ENCODE assay signal across 8 cellular contexts in the genomic region with DNA sequence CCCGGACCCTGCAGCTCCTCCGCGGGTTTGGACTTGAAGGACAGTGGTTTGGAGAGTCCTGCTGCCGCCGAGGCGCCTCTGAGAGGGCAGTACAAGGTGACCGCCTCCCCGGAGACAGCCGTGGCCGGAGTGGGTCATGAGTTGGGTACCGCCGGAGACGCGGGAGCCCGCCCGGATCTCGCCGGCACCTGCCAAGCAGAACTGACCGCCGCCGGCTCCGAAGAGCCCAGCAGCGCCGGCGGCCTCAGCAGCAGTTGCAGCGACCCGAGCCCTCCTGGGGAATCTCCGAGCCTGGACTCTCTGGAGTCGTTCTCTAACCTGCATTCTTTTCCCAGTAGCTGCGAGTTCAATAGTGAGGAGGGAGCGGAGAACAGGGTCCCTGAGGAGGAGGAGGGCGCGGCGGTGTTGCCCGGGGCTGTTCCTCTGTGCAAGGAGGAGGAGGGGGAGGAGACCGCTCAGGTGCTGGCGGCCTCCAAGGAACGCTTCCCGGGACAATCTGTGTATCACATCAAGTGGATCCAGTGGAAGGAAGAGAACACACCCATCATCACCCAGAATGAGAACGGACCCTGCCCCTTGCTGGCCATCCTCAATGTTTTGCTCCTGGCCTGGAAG. TPM values are rescaled to one million over a fixed set of nuclear protein-coding genes. Genes with fewer than 3 reads are reported as not detected.
A peak's percentile ranks its signal among the peaks of the same experiment; 100 is the strongest.
DNase-seq lines count a peak whose midpoint lies in the region; ATAC-seq and TF ChIP-seq lines count a peak whose summit lies in the region.

No MANE protein-coding gene starts in this region.

- intact Hi-C loops in activated T-helper 1 cell treated with anti-CD3 and anti-CD28 coated beads, Interleukin-12 subunit alpha, Interleukin-12 subunit beta, Interleukin-2, Interleukin-4 antibody, amounts not matched to agents 30 ng/mL and 10 ng/mL and 1 ng/mL, durations not matched to agents 14 hours and 24 hours and 36 hours (cut with micrococcal nuclease): loop anchor here (1.0 to 5.0 kb wide), 7 partner anchors 21 to 334 kb away; partner anchors contain the start of genes RNF111 and SLTM
- intact Hi-C loops in aorta (cut with DNase I): loop anchor here (2.0 to 10.0 kb wide), 3 partner anchors 21 to 163 kb away; partner anchors contain the start of genes ADAM10 (in 1 of the 2) and SLTM (in 1 of the 2)

- no peak overlapping the region for H4K5ac ChIP-seq in H9 (ENCODE audit: insufficient read length, low read depth, low read length)

- POLR2A ChIA-PET in GM10248 (lab: Yijun Ruan, JAX): interaction anchor here (0.6 to 1.9 kb wide), 3 partner anchors 22 to 541 kb away, joined by 3 to 23 read pairs (median 3); partner anchors contain the start of gene ADAM10

- H3K4me3 Mint-ChIP-seq in H9 (no peak overlapping the region; a peak in 3 of 5 replicates), nephron (no peak overlapping the region)
- H3K4me3 Mint-ChIP-seq in activated T-helper 1 cell treated with anti-CD3 and anti-CD28 coated beads, Interleukin-12 subunit alpha, Interleukin-12 subunit beta, Interleukin-2, Interleukin-4 antibody, amounts not matched to agents 30 ng/mL and 10 ng/mL and 1 ng/mL, durations not matched to agents 14 hours and 24 hours and 36 hours: no peak overlapping the region

- H4K8ac ChIP-seq in H9 (replicated peaks; ENCODE audit: insufficient read length, low read depth, low read length): no peak overlapping the region

- no peak overlapping the region for H3K14ac ChIP-seq in H9 (ENCODE audit: insufficient read depth, low read length)

- no peak overlapping the region for H2BK20ac ChIP-seq in H9 (ENCODE audit: low read depth, low read length, poor library complexity, severe bottlenecking)

- H2BK5ac ChIP-seq in H9 (ENCODE audit: insufficient read length, low read length): no peak overlapping the region

- H4K20me1 ChIP-seq in H9 (ENCODE audit: control insufficient read depth, insufficient read depth, insufficient read length): no peaks in the 10 kb centered on the region

- H3K4me1 ChIP-seq in H9 (ENCODE audit: insufficient read depth, low read length): no peaks in the 10 kb centered on the region
- H3K4me1 ChIP-seq in aorta (ENCODE audit: control insufficient read depth in 1 of 2, insufficient read depth in 2 of 2, low read length in 2 of 2): no peaks in the 10 kb centered on the region

- H3K36me3 ChIP-seq in MG63 (no peaks in the 10 kb centered on the region), aorta (ENCODE audit: control insufficient read depth in 1 of 2, insufficient read depth in 2 of 2, low read length in 1 of 2) (no peaks in the 10 kb centered on the region)

- H2AK5ac ChIP-seq in H9 (ENCODE audit: insufficient read length, low read length): no peak overlapping the region

- H3K27ac ChIP-seq in H9 (ENCODE audit: insufficient read length, low read depth, low read length) (no peak overlapping the region), aorta (ENCODE audit: low read depth in 1 of 2, low read length in 2 of 2) (peak overlapping the region; percentile 44 to 79)

- H3K23me2 ChIP-seq in H9 (ENCODE audit: insufficient read length, low read depth, low read length, poor library complexity, severe bottlenecking): peaks cover 4% of the 10 kb centered on the region

- peaks cover 9% of the 10 kb centered on the region; the same call in 1 of the 2 replicates for H3K79me2 ChIP-seq in H9 (ENCODE audit: insufficient read depth, low read length)

- no CpG with 5 or more reads among the region's 40 CpGs for WGBS in H9 (ENCODE audit: extremely low coverage, insufficient read length, low lambda C conversion rate)
- 0% methylated on average over 27 to 40 of the region's 40 CpGs for WGBS in aorta, 2 donors

- H3K27ac Mint-ChIP-seq in H9 (peak overlapping the region; percentile 89 to 92 (median 92); a peak in 6 of 7 replicates), nephron (peak overlapping the region; percentile 98 to 99 (median 99))
- peak overlapping the region; percentile 62 for H3K27ac Mint-ChIP-seq in activated T-helper 1 cell treated with anti-CD3 and anti-CD28 coated beads, Interleukin-12 subunit alpha, Interleukin-12 subunit beta, Interleukin-2, Interleukin-4 antibody, amounts not matched to agents 30 ng/mL and 10 ng/mL and 1 ng/mL, durations not matched to agents 14 hours and 24 hours and 36 hours

- no peak overlapping the region for H3K4ac ChIP-seq in H9 (ENCODE audit: low read depth, low read length)

- H3K4me3 ChIP-seq in MG63 (peak overlapping the region; percentile 93), fibroblast of pulmonary artery (replicated peaks; ENCODE audit: low read depth, low read length) (peak overlapping the region; percentile 92), aorta (ENCODE audit: low read length in 2 of 2) (peak overlapping the region; percentile 63 to 76)

- peak; percentile 69 for ATAC-seq in aorta (ENCODE audit: low FRiP score)

- no peak overlapping the region for H3K18ac ChIP-seq in H9 (ENCODE audit: insufficient read length, low read depth, low read length)

- H3K36me3 Mint-ChIP-seq in H9 (ENCODE audit: insufficient read depth in 1 of 3, low read depth in 3 of 3) (no peaks in the 10 kb centered on the region), nephron (ENCODE audit: low read depth) (no peaks in the 10 kb centered on the region)
- H3K36me3 Mint-ChIP-seq in activated T-helper 1 cell treated with anti-CD3 and anti-CD28 coated beads, Interleukin-12 subunit alpha, Interleukin-12 subunit beta, Interleukin-2, Interleukin-4 antibody, amounts not matched to agents 30 ng/mL and 10 ng/mL and 1 ng/mL, durations not matched to agents 14 hours and 24 hours and 36 hours (ENCODE audit: low read depth): no peaks in the 10 kb centered on the region

- H3K27me3 Mint-ChIP-seq in H9 (ENCODE audit: low read depth) (no peaks in the 10 kb centered on the region), nephron (ENCODE audit: low read depth) (no peaks in the 10 kb centered on the region)
- no peaks in the 10 kb centered on the region for H3K27me3 Mint-ChIP-seq in activated T-helper 1 cell treated with anti-CD3 and anti-CD28 coated beads, Interleukin-12 subunit alpha, Interleukin-12 subunit beta, Interleukin-2, Interleukin-4 antibody, amounts not matched to agents 30 ng/mL and 10 ng/mL and 1 ng/mL, durations not matched to agents 14 hours and 24 hours and 36 hours (ENCODE audit: insufficient read depth)

- no peaks in the 10 kb centered on the region for H3K9me3 ChIP-seq in H9 (ENCODE audit: control insufficient read depth, low read depth, low read length)
- H3K9me3 ChIP-seq in MG63: no peaks in the 10 kb centered on the region
- no peaks in the 10 kb centered on the region for H3K9me3 ChIP-seq in aorta (ENCODE audit: control insufficient read depth, low read length)

- H3K4me2 ChIP-seq in H9 (ENCODE audit: insufficient read depth, insufficient read length, low read length): peak overlapping the region; percentile 52

- H3K4me1 Mint-ChIP-seq in H9 (peaks cover 16 to 19% of the 10 kb centered on the region in 2 experiments), nephron (peaks cover 16% of the 10 kb centered on the region)
- H3K4me1 Mint-ChIP-seq in activated T-helper 1 cell treated with anti-CD3 and anti-CD28 coated beads, Interleukin-12 subunit alpha, Interleukin-12 subunit beta, Interleukin-2, Interleukin-4 antibody, amounts not matched to agents 30 ng/mL and 10 ng/mL and 1 ng/mL, durations not matched to agents 14 hours and 24 hours and 36 hours (ENCODE audit: low read depth): peaks cover 9% of the 10 kb centered on the region

- no peaks in the 10 kb centered on the region for H3K79me1 ChIP-seq in H9 (ENCODE audit: insufficient read depth, low read depth, low read length, poor library complexity, severe bottlenecking)

- TF ChIP-seq CTCF in GM10248 (IDR thresholded peaks at IDR 0.05; ENCODE audit: control extremely low read depth, extremely low read depth, low read depth, missing control alignments) (no peak), H9 (conservative IDR thresholded peaks at IDR 0.05) (no peak; the same call in 2 of the 3 replicates), fibroblast of pulmonary artery (IDR thresholded peaks at IDR 0.05; ENCODE audit: low read length, missing control alignments) (no peak), nephron (IDR thresholded peaks at IDR 0.05; ENCODE audit: unreplicated experiment in 3 of 3) (peak in 1 of 3 experiments; percentile 25)

- H3K23ac ChIP-seq in H9 (ENCODE audit: insufficient read length, low read depth, low read length): no peak overlapping the region

- H3K9me3 Mint-ChIP-seq in H9 (no peaks in the 10 kb centered on the region), nephron (no peaks in the 10 kb centered on the region)
- H3K9me3 Mint-ChIP-seq in activated T-helper 1 cell treated with anti-CD3 and anti-CD28 coated beads, Interleukin-12 subunit alpha, Interleukin-12 subunit beta, Interleukin-2, Interleukin-4 antibody, amounts not matched to agents 30 ng/mL and 10 ng/mL and 1 ng/mL, durations not matched to agents 14 hours and 24 hours and 36 hours: no peaks in the 10 kb centered on the region

- H2BK15ac ChIP-seq in H9 (ENCODE audit: low read depth, low read length): no peak overlapping the region

- H2AFZ ChIP-seq in H9 (ENCODE audit: low read length): no peak overlapping the region

- CTCF ChIA-PET in GM10248 (lab: Yijun Ruan, JAX): interaction anchor here (1.1 to 3.1 kb wide), 20 partner anchors 12 to 548 kb away, joined by 3 to 17 read pairs (median 5); partner anchors contain the start of gene ADAM10

- no peak overlapping the region for H3K56ac ChIP-seq in H9 (ENCODE audit: insufficient read length, low read depth, low read length)

- H3T11ph ChIP-seq in H9 (ENCODE audit: low read length): no peak overlapping the region

- peak overlapping the region; percentile 61 for H3K9ac ChIP-seq in H9 (ENCODE audit: extremely low read depth, insufficient read length, low read length)

- DNase-seq in GM10248 (ENCODE audit: extremely low spot score): peak; percentile 42
- peak; percentile 70 for DNase-seq in H9
- DNase-seq in MG63: peak; percentile 34
- DNase-seq in activated T-helper 1 cell treated with anti-CD3 and anti-CD28 coated beads, Interleukin-12 subunit alpha, Interleukin-12 subunit beta, Interleukin-2, Interleukin-4 antibody, amounts not matched to agents 30 ng/mL and 10 ng/mL and 1 ng/mL, durations not matched to agents 14 hours and 24 hours and 36 hours (ENCODE audit: low spot score): peak; percentile 11
- no peak for DNase-seq in fibroblast of pulmonary artery (ENCODE audit: low read depth)
- peak; percentile 74 to 85 for DNase-seq in aorta
- no peak for DNase-seq in effector CD8-positive, alpha-beta T cell (lab: John Stamatoyannopoulos, UW)

- no peak overlapping the region for H2BK120ac ChIP-seq in H9 (ENCODE audit: low read depth, low read length, poor library complexity, severe bottlenecking)

- no peak overlapping the region for H2BK12ac ChIP-seq in H9 (ENCODE audit: insufficient read length, low read depth, low read length)

- H3K27me3 ChIP-seq in H9 (ENCODE audit: insufficient read depth, low read length): no peaks in the 10 kb centered on the region
- no peaks in the 10 kb centered on the region for H3K27me3 ChIP-seq in MG63
- no peaks in the 10 kb centered on the region for H3K27me3 ChIP-seq in aorta (ENCODE audit: control insufficient read depth in 1 of 2, insufficient read depth in 2 of 2, low read length in 1 of 2)

- no peak overlapping the region for H4K91ac ChIP-seq in H9 (ENCODE audit: insufficient read length, low read depth, low read length)

RNA-seq across cellular contexts. Expression of gene MINDY2, which starts 0.6 kb away (rescaled TPM):
- 29.5 and 32.3 TPM in 2 replicates for total RNA-seq in H9 (2021)
- 4.7 and 7.4 TPM in 2 replicates for total RNA-seq in MG63 (2014; rRNA removed; shearing (Covaris generic); ENCODE audit: low replicate concordance)
- total RNA-seq in activated T-helper 1 cell treated with anti-CD3 and anti-CD28 coated beads, Interleukin-12 subunit alpha, Interleukin-12 subunit beta, Interleukin-2, Interleukin-4 antibody, amounts not matched to agents 30 ng/mL and 10 ng/mL and 1 ng/mL, durations not matched to agents 14 hours and 24 hours and 36 hours: 9.0 and 9.7 TPM in 2 replicates
- 10 to 100 TPM; 46.3 to 48.0 TPM for total RNA-seq in aorta
- polyA plus RNA-seq in aorta: 10 to 100 TPM; 10.1 to 10.5 TPM

RNA-seq across cellular contexts. Expression of gene ADAM10, which starts 22.2 kb away (rescaled TPM):
- total RNA-seq in H9 (2021) (150 and 159 TPM in 2 replicates), aorta (100 to 1,000 TPM in 1 of 2 donors, 10 to 100 TPM in 1; 92.8 to 115 TPM)
- total RNA-seq in MG63 (2014; rRNA removed; shearing (Covaris generic); ENCODE audit: low replicate concordance): 140 and 158 TPM in 2 replicates
- 98.7 and 116 TPM in 2 replicates for total RNA-seq in activated T-helper 1 cell treated with anti-CD3 and anti-CD28 coated beads, Interleukin-12 subunit alpha, Interleukin-12 subunit beta, Interleukin-2, Interleukin-4 antibody, amounts not matched to agents 30 ng/mL and 10 ng/mL and 1 ng/mL, durations not matched to agents 14 hours and 24 hours and 36 hours
- polyA plus RNA-seq in aorta: 10 to 100 TPM; 11.6 to 22.3 TPM

Comparison
In these comparisons a context has a peak if more than half of its experiments do, and no peak if none do; other contexts are left out.
1. DNase-seq: peak in GM10248 (single experiment), H9 (single experiment), MG63 (single experiment), activated T-helper 1 cell treated with anti-CD3 and anti-CD28 coated beads, Interleukin-12 subunit alpha, Interleukin-12 subunit beta, Interleukin-2, Interleukin-4 antibody, amounts not matched to agents 30 ng/mL and 10 ng/mL and 1 ng/mL, durations not matched to agents 14 hours and 24 hours and 36 hours (single experiment) and aorta (2 of 2); none in fibroblast of pulmonary artery (single experiment) and effector CD8-positive, alpha-beta T cell (single experiment).
2. Peak in every context shown above with its lines, with median percentiles within 50 percentile points of each other: H3K27ac Mint-ChIP-seq and H3K4me3 ChIP-seq.